Comparison of ENCODE assay signal across 9 cellular contexts in genomic region chrX:107713205-107714195, GRCh38.
DNase-seq lines count a peak whose midpoint lies in the region; ATAC-seq and TF ChIP-seq lines count a peak whose summit lies in the region.
"Had no signal": no experiment of that assay in that cellular context is flagged by ENCODE, and none has a peak within 500 bp of the region (broad histone marks: within the 10 kb centered on the region; RNA-seq: fewer than 3 reads in every experiment).

No MANE protein-coding gene starts in this region.

- DNase-seq in cardiac septum (ENCODE audit: low spot score) (peak; percentile 22), Right ventricle myocardium superior (no peak), choroid plexus epithelial cell (ENCODE audit: low read depth) (peak; percentile 36), NCI-H2029 treated with DMSO at 0.1 percent for 48 hours (lab: John Stamatoyannopoulos, UW) (no peak), HuH-7.5 (ENCODE audit: low spot score) (no peak), GF-D8 (lab: John Stamatoyannopoulos, UW) (no peak)
- DNase-seq: SK-N-SH had no signal

- no peaks in the 10 kb centered on the region for H3K27me3 ChIP-seq in mucosa of stomach (ENCODE audit: control insufficient read depth, insufficient read depth, low read length)

- no peaks in the 10 kb centered on the region for H3K9me3 ChIP-seq in mucosa of stomach (ENCODE audit: control insufficient read depth, low read length)
- H3K9me3 ChIP-seq: SK-N-SH had no signal

- peak overlapping the region; percentile 94 for H3K9ac ChIP-seq in mucosa of stomach (ENCODE audit: low read length)
- H3K9ac ChIP-seq: SK-N-SH had no signal

- no peak for ATAC-seq in Right ventricle myocardium superior (ENCODE audit: poor library complexity)

- TF ChIP-seq CTCF in choroid plexus epithelial cell (conservative IDR thresholded peaks at IDR 0.05; ENCODE audit: low read depth, low read length), result no peak

- H3K27ac ChIP-seq in urinary bladder (ENCODE audit: low read depth), result peak overlapping the region; percentile 77

- intact Hi-C loops in cardiac septum (cut with DNase I), result loop anchor here (2.0 kb wide), 1 partner anchor 37 kb away; no protein-coding TSS in a partner anchor
- intact Hi-C loops in Right ventricle myocardium superior (cut with DNase I), result loop anchor here (5.0 kb wide), 1 partner anchor 36 kb away; no protein-coding TSS in a partner anchor

- peak overlapping the region; percentile 79 for H3K4me3 ChIP-seq in choroid plexus epithelial cell (ENCODE audit: low read depth, low read length)
- no peak overlapping the region for H3K4me3 ChIP-seq in mucosa of stomach (ENCODE audit: low read length)
- H3K4me3 ChIP-seq in urinary bladder (ENCODE audit: low read depth, low read length), result peak overlapping the region; percentile 87

- H3K4me1 ChIP-seq in mucosa of stomach (ENCODE audit: control insufficient read depth, insufficient read depth, low read length), result peaks cover 49% of the 10 kb centered on the region
- H3K4me1 ChIP-seq in urinary bladder (ENCODE audit: insufficient read depth), result no peaks in the 10 kb centered on the region

- WGBS in urinary bladder, result 50% methylated on average over 11 of the region's 11 CpGs

- peaks cover 16% of the 10 kb centered on the region for H3K36me3 ChIP-seq in mucosa of stomach (ENCODE audit: control insufficient read depth, insufficient read depth, low read length)
- H3K36me3 ChIP-seq in urinary bladder (ENCODE audit: insufficient read depth), result peaks cover 5% of the 10 kb centered on the region

Comparison
In these comparisons a context has a peak if more than half of its experiments do, and no peak if none do; other contexts are left out.
1. DNase-seq: peak in cardiac septum (single experiment) and choroid plexus epithelial cell (single experiment); none in Right ventricle myocardium superior (single experiment), NCI-H2029 treated with DMSO at 0.1 percent for 48 hours (single experiment), HuH-7.5 (single experiment) and GF-D8 (single experiment).